ENCODE assay signal across 21 cellular contexts in the genomic region with DNA sequence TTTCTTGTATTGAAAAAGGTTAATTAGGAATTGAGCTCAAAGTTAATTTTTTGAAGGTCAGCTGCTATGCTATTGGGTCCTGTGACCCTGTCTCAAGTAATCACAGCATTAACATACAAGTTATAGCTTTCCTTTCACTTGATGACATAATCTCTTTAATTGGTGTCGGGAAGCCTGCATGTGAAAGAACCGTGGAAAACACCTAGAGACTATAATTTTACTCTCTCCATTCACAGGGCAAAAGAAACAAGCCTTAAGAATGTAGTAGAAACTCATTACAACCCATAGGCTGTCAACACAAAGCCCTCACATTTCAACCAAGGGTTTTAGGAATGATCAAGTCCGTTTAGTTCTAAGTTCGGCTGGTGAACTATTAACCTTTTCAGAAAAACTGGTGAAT.
"Had no signal": no experiment of that assay in that cellular context is flagged by ENCODE, and none has a peak within 500 bp of the region (broad histone marks: within the 10 kb centered on the region; RNA-seq: fewer than 3 reads in every experiment).

No MANE protein-coding gene starts in this region.

- H3K9me3 ChIP-seq: esophagus muscularis mucosa, gastrocnemius medialis, heart right ventricle, neutrophil, psoas muscle, sigmoid colon, thoracic aorta, transverse colon had no signal

- H3K4me1 ChIP-seq: psoas muscle, transverse colon had no signal

- H3K36me3 Mint-ChIP-seq: naive thymus-derived CD4-positive, alpha-beta T cell; stimulated activated naive B cell treated with anti-CD40 and anti-IgM and Interleukin-4, amounts not matched to agents 10 μg/mL and 1 μg/mL and 100 μg/mL, for 72 hours had no signal

- H3K4me3 ChIP-seq: esophagus muscularis mucosa, gastrocnemius medialis, heart right ventricle, psoas muscle, sigmoid colon, skin epidermis, thoracic aorta, transverse colon had no signal

- H3K4me1 Mint-ChIP-seq: naive thymus-derived CD4-positive, alpha-beta T cell; stimulated activated naive B cell treated with anti-CD40 and anti-IgM and Interleukin-4, amounts not matched to agents 10 μg/mL and 1 μg/mL and 100 μg/mL, for 72 hours; stimulated activated naive CD8-positive, alpha-beta T cell treated with anti-CD3 and anti-CD28 coated beads, Interleukin-15, amount 100 ng/mL, for 72 hours had no signal

- H3K27ac ChIP-seq: epithelial cell of prostate, esophagus muscularis mucosa, gastrocnemius medialis, heart right ventricle, neutrophil, psoas muscle, sigmoid colon, skin epidermis, thoracic aorta, transverse colon had no signal

- H3K9me3 Mint-ChIP-seq: effector memory CD8-positive, alpha-beta T cell; naive thymus-derived CD4-positive, alpha-beta T cell; nephron progenitor cell; stimulated activated naive B cell treated with anti-CD40 and anti-IgM and Interleukin-4, amounts not matched to agents 10 μg/mL and 1 μg/mL and 100 μg/mL, for 72 hours; stimulated activated naive CD8-positive, alpha-beta T cell treated with anti-CD3 and anti-CD28 coated beads, Interleukin-15, amount 100 ng/mL, for 72 hours had no signal

- H3K27me3 ChIP-seq: esophagus muscularis mucosa, gastrocnemius medialis, sigmoid colon, transverse colon had no signal

- H3K27ac Mint-ChIP-seq: effector memory CD8-positive, alpha-beta T cell; naive thymus-derived CD4-positive, alpha-beta T cell; nephron progenitor cell; stimulated activated naive B cell treated with anti-CD40 and anti-IgM and Interleukin-4, amounts not matched to agents 10 μg/mL and 1 μg/mL and 100 μg/mL, for 72 hours had no signal

- DNase-seq: cortex of kidney; effector memory CD8-positive, alpha-beta T cell; gastrocnemius medialis; heart right ventricle; hypothalamus; mammary epithelial cell; naive thymus-derived CD4-positive, alpha-beta T cell; nephron progenitor cell; psoas muscle; sigmoid colon; stimulated activated CD4-positive, alpha-beta T cell treated with anti-CD3 and anti-CD28 coated beads, Interleukin-2, amount 100 ng/mL, for 24 hours; stimulated activated CD4-positive, alpha-beta T cell treated with anti-CD3 and anti-CD28 coated beads, Interleukin-4, amount 100 ng/mL, for 4 hours; stimulated activated naive B cell treated with anti-CD40 and anti-IgM and Interleukin-4, amounts not matched to agents 10 μg/mL and 1 μg/mL and 100 μg/mL, for 72 hours; stimulated activated naive CD8-positive, alpha-beta T cell treated with anti-CD3 and anti-CD28 coated beads, Interleukin-15, amount 100 ng/mL, for 72 hours; transverse colon had no signal

- H3K4me3 Mint-ChIP-seq: effector memory CD8-positive, alpha-beta T cell; naive thymus-derived CD4-positive, alpha-beta T cell; nephron progenitor cell; stimulated activated naive B cell treated with anti-CD40 and anti-IgM and Interleukin-4, amounts not matched to agents 10 μg/mL and 1 μg/mL and 100 μg/mL, for 72 hours; stimulated activated naive CD8-positive, alpha-beta T cell treated with anti-CD3 and anti-CD28 coated beads, Interleukin-15, amount 100 ng/mL, for 72 hours had no signal

- ATAC-seq: effector memory CD8-positive, alpha-beta T cell; gastrocnemius medialis; heart right ventricle; left lobe of liver; naive thymus-derived CD4-positive, alpha-beta T cell; psoas muscle; stimulated activated naive B cell treated with anti-CD40 and anti-IgM and Interleukin-4, amounts not matched to agents 10 μg/mL and 1 μg/mL and 100 μg/mL, for 72 hours; stimulated activated naive CD8-positive, alpha-beta T cell treated with anti-CD3 and anti-CD28 coated beads, Interleukin-15, amount 100 ng/mL, for 72 hours had no signal

- H3K36me3 ChIP-seq: esophagus muscularis mucosa, gastrocnemius medialis, heart right ventricle, neutrophil, sigmoid colon, thoracic aorta, transverse colon had no signal
